ENCODE assay signal across 1 cellular context in genomic region chr2:36915627-36916026, GRCh38.
TF ChIP-seq lines count a peak whose summit lies in the region.

No MANE protein-coding gene starts in this region.

TF ChIP-seq in H1, 55 proteins besides CTCF, POLR2A, EP300 and RAD21 (continued from another document):
- TF ChIP-seq MAX (IDR thresholded peaks at IDR 0.05) (no peak), CREB1 (IDR thresholded peaks at IDR 0.05) (no peak), EGR1 (IDR thresholded peaks at IDR 0.05; ENCODE audit: borderline replicate concordance, low read depth, low read length) (no peak), SP1 (IDR thresholded peaks at IDR 0.05; ENCODE audit: low read depth, low read length) (no peak), CHD2 (IDR thresholded peaks at IDR 0.05; ENCODE audit: low read length) (no peak), TCF12 (IDR thresholded peaks at IDR 0.05; ENCODE audit: low read depth, low read length) (no peak), E2F6 (IDR thresholded peaks at IDR 0.05) (no peak)
- TF ChIP-seq, protein P1, sequence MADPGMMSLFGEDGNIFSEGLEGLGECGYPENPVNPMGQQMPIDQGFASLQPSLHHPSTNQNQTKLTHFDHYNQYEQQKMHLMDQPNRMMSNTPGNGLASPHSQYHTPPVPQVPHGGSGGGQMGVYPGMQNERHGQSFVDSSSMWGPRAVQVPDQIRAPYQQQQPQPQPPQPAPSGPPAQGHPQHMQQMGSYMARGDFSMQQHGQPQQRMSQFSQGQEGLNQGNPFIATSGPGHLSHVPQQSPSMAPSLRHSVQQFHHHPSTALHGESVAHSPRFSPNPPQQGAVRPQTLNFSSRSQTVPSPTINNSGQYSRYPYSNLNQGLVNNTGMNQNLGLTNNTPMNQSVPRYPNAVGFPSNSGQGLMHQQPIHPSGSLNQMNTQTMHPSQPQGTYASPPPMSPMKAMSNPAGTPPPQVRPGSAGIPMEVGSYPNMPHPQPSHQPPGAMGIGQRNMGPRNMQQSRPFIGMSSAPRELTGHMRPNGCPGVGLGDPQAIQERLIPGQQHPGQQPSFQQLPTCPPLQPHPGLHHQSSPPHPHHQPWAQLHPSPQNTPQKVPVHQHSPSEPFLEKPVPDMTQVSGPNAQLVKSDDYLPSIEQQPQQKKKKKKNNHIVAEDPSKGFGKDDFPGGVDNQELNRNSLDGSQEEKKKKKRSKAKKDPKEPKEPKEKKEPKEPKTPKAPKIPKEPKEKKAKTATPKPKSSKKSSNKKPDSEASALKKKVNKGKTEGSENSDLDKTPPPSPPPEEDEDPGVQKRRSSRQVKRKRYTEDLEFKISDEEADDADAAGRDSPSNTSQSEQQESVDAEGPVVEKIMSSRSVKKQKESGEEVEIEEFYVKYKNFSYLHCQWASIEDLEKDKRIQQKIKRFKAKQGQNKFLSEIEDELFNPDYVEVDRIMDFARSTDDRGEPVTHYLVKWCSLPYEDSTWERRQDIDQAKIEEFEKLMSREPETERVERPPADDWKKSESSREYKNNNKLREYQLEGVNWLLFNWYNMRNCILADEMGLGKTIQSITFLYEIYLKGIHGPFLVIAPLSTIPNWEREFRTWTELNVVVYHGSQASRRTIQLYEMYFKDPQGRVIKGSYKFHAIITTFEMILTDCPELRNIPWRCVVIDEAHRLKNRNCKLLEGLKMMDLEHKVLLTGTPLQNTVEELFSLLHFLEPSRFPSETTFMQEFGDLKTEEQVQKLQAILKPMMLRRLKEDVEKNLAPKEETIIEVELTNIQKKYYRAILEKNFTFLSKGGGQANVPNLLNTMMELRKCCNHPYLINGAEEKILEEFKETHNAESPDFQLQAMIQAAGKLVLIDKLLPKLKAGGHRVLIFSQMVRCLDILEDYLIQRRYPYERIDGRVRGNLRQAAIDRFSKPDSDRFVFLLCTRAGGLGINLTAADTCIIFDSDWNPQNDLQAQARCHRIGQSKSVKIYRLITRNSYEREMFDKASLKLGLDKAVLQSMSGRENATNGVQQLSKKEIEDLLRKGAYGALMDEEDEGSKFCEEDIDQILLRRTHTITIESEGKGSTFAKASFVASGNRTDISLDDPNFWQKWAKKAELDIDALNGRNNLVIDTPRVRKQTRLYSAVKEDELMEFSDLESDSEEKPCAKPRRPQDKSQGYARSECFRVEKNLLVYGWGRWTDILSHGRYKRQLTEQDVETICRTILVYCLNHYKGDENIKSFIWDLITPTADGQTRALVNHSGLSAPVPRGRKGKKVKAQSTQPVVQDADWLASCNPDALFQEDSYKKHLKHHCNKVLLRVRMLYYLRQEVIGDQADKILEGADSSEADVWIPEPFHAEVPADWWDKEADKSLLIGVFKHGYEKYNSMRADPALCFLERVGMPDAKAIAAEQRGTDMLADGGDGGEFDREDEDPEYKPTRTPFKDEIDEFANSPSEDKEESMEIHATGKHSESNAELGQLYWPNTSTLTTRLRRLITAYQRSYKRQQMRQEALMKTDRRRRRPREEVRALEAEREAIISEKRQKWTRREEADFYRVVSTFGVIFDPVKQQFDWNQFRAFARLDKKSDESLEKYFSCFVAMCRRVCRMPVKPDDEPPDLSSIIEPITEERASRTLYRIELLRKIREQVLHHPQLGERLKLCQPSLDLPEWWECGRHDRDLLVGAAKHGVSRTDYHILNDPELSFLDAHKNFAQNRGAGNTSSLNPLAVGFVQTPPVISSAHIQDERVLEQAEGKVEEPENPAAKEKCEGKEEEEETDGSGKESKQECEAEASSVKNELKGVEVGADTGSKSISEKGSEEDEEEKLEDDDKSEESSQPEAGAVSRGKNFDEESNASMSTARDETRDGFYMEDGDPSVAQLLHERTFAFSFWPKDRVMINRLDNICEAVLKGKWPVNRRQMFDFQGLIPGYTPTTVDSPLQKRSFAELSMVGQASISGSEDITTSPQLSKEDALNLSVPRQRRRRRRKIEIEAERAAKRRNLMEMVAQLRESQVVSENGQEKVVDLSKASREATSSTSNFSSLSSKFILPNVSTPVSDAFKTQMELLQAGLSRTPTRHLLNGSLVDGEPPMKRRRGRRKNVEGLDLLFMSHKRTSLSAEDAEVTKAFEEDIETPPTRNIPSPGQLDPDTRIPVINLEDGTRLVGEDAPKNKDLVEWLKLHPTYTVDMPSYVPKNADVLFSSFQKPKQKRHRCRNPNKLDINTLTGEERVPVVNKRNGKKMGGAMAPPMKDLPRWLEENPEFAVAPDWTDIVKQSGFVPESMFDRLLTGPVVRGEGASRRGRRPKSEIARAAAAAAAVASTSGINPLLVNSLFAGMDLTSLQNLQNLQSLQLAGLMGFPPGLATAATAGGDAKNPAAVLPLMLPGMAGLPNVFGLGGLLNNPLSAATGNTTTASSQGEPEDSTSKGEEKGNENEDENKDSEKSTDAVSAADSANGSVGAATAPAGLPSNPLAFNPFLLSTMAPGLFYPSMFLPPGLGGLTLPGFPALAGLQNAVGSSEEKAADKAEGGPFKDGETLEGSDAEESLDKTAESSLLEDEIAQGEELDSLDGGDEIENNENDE (IDR thresholded peaks at IDR 0.05; ENCODE audit: insufficient replicate concordance, low read length): no peak
